8 cellular contexts compared by ENCODE assay signal in genomic region chr17:75632863-75633483, GRCh38. TPM values are rescaled to one million over a fixed set of nuclear protein-coding genes. Genes with fewer than 3 reads are reported as not detected.
DNase-seq lines count a peak whose midpoint lies in the region; ATAC-seq and TF ChIP-seq lines count a peak whose summit lies in the region.

Gene SMIM5, plus strand, starts transcription at chr17:75633434. Its CDS starts 6,768 bp downstream, at chr17:75640202.

- H3K9me3 Mint-ChIP-seq in IgD-negative memory B cell, result no peaks in the 10 kb centered on the region

- H3K36me3 Mint-ChIP-seq in IgD-negative memory B cell, result peaks cover 1% of the 10 kb centered on the region

- no peaks in the 10 kb centered on the region for H3K27me3 Mint-ChIP-seq in IgD-negative memory B cell

- DNase-seq in GM03348 (ENCODE audit: low spot score) (peak; percentile 96), germinal center (ENCODE audit: low spot score) (peak; percentile 90), nucleus accumbens (lab: John Stamatoyannopoulos, UW) (peak; percentile 62 to 98 (median 94)), stromal cell of bone marrow (ENCODE audit: low read depth) (peak; percentile 79)
- DNase-seq in activated naive CD4-positive, alpha-beta T cell treated with anti-CD3 and anti-CD28 coated beads, Interleukin-2, amount 50 U/mL, for 16 hours, result peak; percentile 85

- ATAC-seq in SK-N-SH treated with all-trans-retinoic acid at 6 μM for 48 hours (peak; percentile 92), GM21717 (IDR thresholded peaks at IDR 0.05; ENCODE audit: unreplicated experiment) (no peak)

- peak within 1 kb of the TSS in 1 of 4 donors; percentile 45 for H3K4me3 Mint-ChIP-seq in IgD-negative memory B cell

- H3K4me1 Mint-ChIP-seq in IgD-negative memory B cell, result peaks cover 2 to 6% (median 3%) of the 10 kb centered on the region in 3 donors

- H3K27ac Mint-ChIP-seq in IgD-negative memory B cell, result peak within 1 kb of the TSS in 2 of 3 donors; percentile 6 to 39

TF ChIP-seq in SK-N-SH treated with all-trans-retinoic acid at 6 μM for 48 hours, 23 proteins besides CTCF, POLR2A, EP300 and RAD21:
- no peak for TF ChIP-seq GLIS3 (CRISPR knock-in tag; IDR thresholded peaks at IDR 0.05)
- no peak for TF ChIP-seq SNAI2 (CRISPR knock-in tag; IDR thresholded peaks at IDR 0.05)

RNA-seq across cellular contexts. Expression of gene SMIM5, which starts in this region (rescaled TPM):
- 0.36 TPM for polyA plus RNA-seq in IgD-negative memory B cell
